ENCODE assay signal across 12 cellular contexts in the genomic region with DNA sequence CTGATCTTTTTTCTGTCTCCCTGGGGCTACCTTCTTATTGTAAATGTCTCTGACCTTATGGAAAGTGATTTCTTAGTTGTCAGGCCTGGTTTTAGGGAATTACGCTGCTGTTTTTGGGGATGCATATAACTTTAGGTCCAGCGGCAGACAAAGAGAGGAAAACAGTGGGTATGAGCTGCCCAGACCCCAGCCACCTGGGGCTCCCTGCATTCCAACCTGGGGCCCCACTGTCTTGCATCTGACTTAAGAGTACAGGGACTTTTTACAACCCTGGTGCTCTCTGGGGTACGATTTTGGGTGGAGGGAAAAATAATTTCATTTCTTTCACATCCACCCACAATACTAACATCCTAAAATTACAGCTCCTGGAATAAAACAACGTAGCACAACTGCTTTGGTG.
A peak's percentile ranks its signal among the peaks of the same experiment; 100 is the strongest.
DNase-seq lines count a peak whose midpoint lies in the region; ATAC-seq, FAIRE-seq and TF ChIP-seq lines count a peak whose summit lies in the region.
"Had no signal": no experiment of that assay in that cellular context is flagged by ENCODE, and none has a peak within 500 bp of the region (broad histone marks: within the 10 kb centered on the region; RNA-seq: fewer than 3 reads in every experiment).

No MANE protein-coding gene starts in this region.

- CTCF ChIA-PET in HEK293 (lab: Yijun Ruan, JAX) (no interaction called here), SK-N-SH (lab: Yijun Ruan, JAX) (interaction anchor here (1.5 kb wide), 1 partner anchor 47 kb away, joined by 7 read pairs; no protein-coding TSS in a partner anchor)

- WGBS in smooth muscle cell (ENCODE audit: low lambda C conversion rate) = 72% methylated on average over 4 of the region's 4 CpGs
- WGBS in SK-N-SH (ENCODE audit: low lambda C conversion rate) = 95% methylated on average over 4 of the region's 4 CpGs

- H3K4me2 ChIP-seq in smooth muscle cell (peak overlapping the region; percentile 100), SK-N-SH (no peak overlapping the region)

- intact Hi-C loops in kidney (cut with DNase I) = no loop called here

- in situ Hi-C loops in brain microvascular endothelial cell (cut with HindIII; ENCODE audit: low pct_ligation_motif_present, low sequenced_read_pairs) = no loop called here

- no peak overlapping the region for H3K27ac ChIP-seq in HEK293 (ENCODE audit: extremely low read depth, low read depth, low read length)
- peak overlapping the region; percentile 60 for H3K27ac ChIP-seq in brain microvascular endothelial cell
- H3K27ac ChIP-seq in kidney (ENCODE audit: low read depth in 2 of 2, low read length in 2 of 2) = peak overlapping the region; percentile 18 to 26
- H3K27ac ChIP-seq in smooth muscle cell (ENCODE audit: low read depth) = no peak overlapping the region
- H3K27ac ChIP-seq in SK-N-SH (ENCODE audit: low read depth in 2 of 2, low read length in 1 of 2) = no peak overlapping the region

- no peak for FAIRE-seq in kidney (lab: Jason Lieb, UNC)

- TF ChIP-seq CTCF in HEK293 (tag by site-specific recombination; IDR thresholded peaks at IDR 0.05) (no peak), brain microvascular endothelial cell (IDR thresholded peaks at IDR 0.05; ENCODE audit: low read depth, low read length, missing control alignments) (no peak), kidney (IDR thresholded peaks at IDR 0.05; ENCODE audit: borderline replicate concordance, extremely low read depth, insufficient read depth) (no peak), smooth muscle cell (IDR thresholded peaks at IDR 0.05; ENCODE audit: borderline replicate concordance, insufficient read depth, poor library complexity, severe bottlenecking) (no peak), SK-N-SH (IDR thresholded peaks at IDR 0.05) (no peak)

- H3K27me3 ChIP-seq in brain microvascular endothelial cell (replicated peaks) (no peaks in the 10 kb centered on the region), smooth muscle cell (ENCODE audit: low read depth) (no peaks in the 10 kb centered on the region), SK-N-SH (ENCODE audit: insufficient read depth) (no peaks in the 10 kb centered on the region)

- no peaks in the 10 kb centered on the region for H3K79me2 ChIP-seq in smooth muscle cell (ENCODE audit: low read depth)
- peaks cover 45% of the 10 kb centered on the region; the same call in 1 of the 2 replicates for H3K79me2 ChIP-seq in SK-N-SH (ENCODE audit: insufficient read depth)

- H3F3A ChIP-seq in smooth muscle cell (ENCODE audit: low read depth) = peaks cover 17% of the 10 kb centered on the region
- H3F3A ChIP-seq in SK-N-SH (replicated peaks; ENCODE audit: insufficient read depth) = no peaks in the 10 kb centered on the region

- H4K20me1 ChIP-seq in smooth muscle cell (ENCODE audit: low read depth) = no peaks in the 10 kb centered on the region
- no peaks in the 10 kb centered on the region for H4K20me1 ChIP-seq in SK-N-SH (ENCODE audit: insufficient read depth)

- POLR2A ChIA-PET in HEK293 (lab: Yijun Ruan, JAX) (interaction anchor here (1.5 kb wide), 1 partner anchor 11 kb away, joined by 8 read pairs; no protein-coding TSS in a partner anchor), SK-N-SH (lab: Yijun Ruan, JAX) (no interaction called here)

- H3K4me1 ChIP-seq in HEK293 (ENCODE audit: control insufficient read depth, insufficient read depth, low read length) (no peaks in the 10 kb centered on the region; the same call in 1 of the 2 replicates), kidney (ENCODE audit: control insufficient read depth in 1 of 2, insufficient read depth in 1 of 2, low read depth in 1 of 2, low read length in 2 of 2) (peaks cover 7 to 18% of the 10 kb centered on the region in 2 donors), smooth muscle cell (ENCODE audit: low read depth) (peaks cover 37% of the 10 kb centered on the region), SK-N-SH (ENCODE audit: control insufficient read depth in 1 of 2, insufficient read depth in 2 of 2, low read depth in 1 of 2, low read length in 1 of 2) (peaks cover 5 to 31% of the 10 kb centered on the region in 2 experiments; a peak in 3 of 4 replicates)

- no peaks in the 10 kb centered on the region for H3K9me2 ChIP-seq in SK-N-SH

- H3K36me3 ChIP-seq in HEK293 (ENCODE audit: control insufficient read depth in 2 of 2, insufficient read depth in 1 of 2, low read length in 2 of 2) = peaks cover 0 to 3% of the 10 kb centered on the region in 2 experiments; a peak in 1 of 3 replicates
- peaks cover 33% of the 10 kb centered on the region for H3K36me3 ChIP-seq in brain microvascular endothelial cell (replicated peaks)
- H3K36me3 ChIP-seq in kidney (ENCODE audit: control insufficient read depth in 1 of 2, insufficient read depth in 2 of 2, low read length in 2 of 2) = no peaks in the 10 kb centered on the region
- H3K36me3 ChIP-seq in smooth muscle cell (ENCODE audit: low read depth) = no peaks in the 10 kb centered on the region
- H3K36me3 ChIP-seq in SK-N-SH (replicated peaks in 1 of 2; ENCODE audit: control insufficient read depth in 1 of 2, insufficient read depth in 2 of 2, low read length in 1 of 2) = peaks cover 4 to 25% of the 10 kb centered on the region in 2 experiments

- H2AFZ ChIP-seq in smooth muscle cell (ENCODE audit: low read depth) (peak overlapping the region; percentile 96), SK-N-SH (ENCODE audit: low read depth) (no peak overlapping the region)

- no peak for TF ChIP-seq RAD21 in SK-N-SH (IDR thresholded peaks at IDR 0.05; ENCODE audit: low read length)

- H3K9ac ChIP-seq in kidney (ENCODE audit: low read length in 2 of 2) (peak overlapping the region in 1 of 2 donors; percentile 65), smooth muscle cell (ENCODE audit: low read depth) (no peak overlapping the region), SK-N-SH (no peak overlapping the region)

- DNase-seq in brain microvascular endothelial cell (no peak), kidney (no peak), smooth muscle cell (lab: John Stamatoyannopoulos, UW; ENCODE audit: unreplicated experiment) (no peak), SHP77 (lab: John Stamatoyannopoulos, UW) (no peak), GM19238 (ENCODE audit: insufficient read length, low spot score) (no peak), SK-N-SH (no peak)
- DNase-seq: DMS79 treated with DMSO at 0.1 percent for 48 hours; KBM-7; NCI-H446 treated with DMSO at 0.1 percent for 48 hours; stimulated activated naive CD8-positive, alpha-beta T cell treated with anti-CD3 and anti-CD28 coated beads, Interleukin-15, Interleukin-2, amounts not matched to agents 100 U/mL and 50 U/mL, for 24 hours had no signal

- no peak for ATAC-seq in GM18873 (IDR thresholded peaks at IDR 0.05; ENCODE audit: low FRiP score, unreplicated experiment)
- ATAC-seq: stimulated activated naive CD8-positive, alpha-beta T cell treated with anti-CD3 and anti-CD28 coated beads, Interleukin-15, Interleukin-2, amounts not matched to agents 100 U/mL and 50 U/mL, for 24 hours had no signal

- TF ChIP-seq EP300 in SK-N-SH (IDR thresholded peaks at IDR 0.05; ENCODE audit: borderline replicate concordance in 1 of 2, low read depth in 1 of 2, low read length in 1 of 2) = no peak

- H3K9me3 ChIP-seq in HEK293 (ENCODE audit: control insufficient read depth, insufficient read depth, low read depth, low read length) = no peaks in the 10 kb centered on the region
- no peaks in the 10 kb centered on the region for H3K9me3 ChIP-seq in kidney (ENCODE audit: control insufficient read depth in 1 of 2, low read length in 2 of 2)
- H3K9me3 ChIP-seq in smooth muscle cell (replicated peaks; ENCODE audit: low read depth) = no peaks in the 10 kb centered on the region
- no peaks in the 10 kb centered on the region for H3K9me3 ChIP-seq in SK-N-SH

- H3K4me3 ChIP-seq in HEK293 (ENCODE audit: low read depth, low read length) (peak overlapping the region; percentile 28; the same call in 1 of the 2 replicates), brain microvascular endothelial cell (ENCODE audit: low read depth, low read length) (peak overlapping the region; percentile 75), kidney (ENCODE audit: low read length in 2 of 2) (peak overlapping the region; percentile 70 to 75), smooth muscle cell (peak overlapping the region; percentile 76), SK-N-SH (ENCODE audit: low read depth in 2 of 2, low read length in 1 of 2) (no peak overlapping the region)

TF ChIP-seq in HEK293, 187 proteins besides CTCF, POLR2A, EP300 and RAD21:
- no peak for TF ChIP-seq ZNF423 (tag by site-specific recombination; IDR thresholded peaks at IDR 0.05)
- TF ChIP-seq, protein P1, sequence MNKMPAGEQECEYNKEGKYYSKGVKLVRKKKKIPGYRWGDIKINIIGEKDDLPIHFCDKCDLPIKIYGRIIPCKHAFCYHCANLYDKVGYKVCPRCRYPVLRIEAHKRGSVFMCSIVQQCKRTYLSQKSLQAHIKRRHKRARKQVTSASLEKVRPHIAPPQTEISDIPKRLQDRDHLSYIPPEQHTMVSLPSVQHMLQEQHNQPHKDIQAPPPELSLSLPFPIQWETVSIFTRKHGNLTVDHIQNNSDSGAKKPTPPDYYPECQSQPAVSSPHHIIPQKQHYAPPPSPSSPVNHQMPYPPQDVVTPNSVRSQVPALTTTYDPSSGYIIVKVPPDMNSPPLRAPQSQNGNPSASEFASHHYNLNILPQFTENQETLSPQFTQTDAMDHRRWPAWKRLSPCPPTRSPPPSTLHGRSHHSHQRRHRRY (tag by site-specific recombination; IDR thresholded peaks at IDR 0.05) = no peak

TF ChIP-seq in SK-N-SH, 30 proteins besides CTCF, POLR2A, EP300 and RAD21:
- TF ChIP-seq, protein P2, sequence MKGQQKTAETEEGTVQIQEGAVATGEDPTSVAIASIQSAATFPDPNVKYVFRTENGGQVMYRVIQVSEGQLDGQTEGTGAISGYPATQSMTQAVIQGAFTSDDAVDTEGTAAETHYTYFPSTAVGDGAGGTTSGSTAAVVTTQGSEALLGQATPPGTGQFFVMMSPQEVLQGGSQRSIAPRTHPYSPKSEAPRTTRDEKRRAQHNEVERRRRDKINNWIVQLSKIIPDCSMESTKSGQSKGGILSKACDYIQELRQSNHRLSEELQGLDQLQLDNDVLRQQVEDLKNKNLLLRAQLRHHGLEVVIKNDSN (IDR thresholded peaks at IDR 0.05; ENCODE audit: borderline replicate concordance, low read depth) = no peak
- TF ChIP-seq RCOR1 (IDR thresholded peaks at IDR 0.05; ENCODE audit: low read length) (no peak), RXRA (IDR thresholded peaks at IDR 0.05; ENCODE audit: borderline replicate concordance, low read depth) (no peak), GATA2 (CRISPR knock-in tag; IDR thresholded peaks at IDR 0.05) (no peak), FOSL2 (IDR thresholded peaks at IDR 0.05; ENCODE audit: borderline replicate concordance, low read depth) (no peak), TEAD4 (IDR thresholded peaks at IDR 0.05; ENCODE audit: borderline replicate concordance, insufficient read depth) (no peak), GABPA (IDR thresholded peaks at IDR 0.05; ENCODE audit: low read depth) (no peak), CHD2 (IDR thresholded peaks at IDR 0.05; ENCODE audit: low read length, partially characterized antibody) (no peak)
TF ChIP-seq in SK-N-SH: peak in this region for 0.

Comparison
In these comparisons a context has a peak if more than half of its experiments do, and no peak if none do; other contexts are left out.
1. H3K27ac ChIP-seq: peak in brain microvascular endothelial cell (single experiment) and kidney (2 of 2); none in HEK293 (single experiment), smooth muscle cell (single experiment) and SK-N-SH (0 of 2).
2. H3K4me3 ChIP-seq: peak in HEK293 (single experiment), brain microvascular endothelial cell (single experiment), kidney (2 of 2) and smooth muscle cell (single experiment); none in SK-N-SH (0 of 2).